8 cellular contexts compared by ENCODE assay signal in genomic region chr5:138449501-138450239, GRCh38. TPM values are rescaled to one million over a fixed set of nuclear protein-coding genes. Genes with fewer than 3 reads are reported as not detected.
DNase-seq lines count a peak whose midpoint lies in the region; ATAC-seq and TF ChIP-seq lines count a peak whose summit lies in the region.

No MANE protein-coding gene starts in this region.

- H4K91ac ChIP-seq in IMR-90 (ENCODE audit: insufficient read depth, low read depth, low read length), result 0 out of 2 replicates have a peak overlapping the region, but pooled peaks have one; percentile 18

- intact Hi-C loops in IMR-90 (cut with micrococcal nuclease), result loop anchor here (1.0 kb wide), 3 partner anchors 15 to 99 kb away; no protein-coding TSS in a partner anchor

- H4K5ac ChIP-seq in IMR-90 (ENCODE audit: low read depth, low read length), result no peak overlapping the region

- no peaks in the 10 kb centered on the region for H3K9me1 ChIP-seq in IMR-90 (ENCODE audit: insufficient read depth, low read length)

- H3K27me3 ChIP-seq in BLaER1 (no peaks in the 10 kb centered on the region), IMR-90 (ENCODE audit: control insufficient read depth, insufficient read depth, low read length) (no peaks in the 10 kb centered on the region; the same call in 1 of the 2 replicates)

- peak overlapping the region; percentile 65; the same call in 1 of the 2 replicates for H3K14ac ChIP-seq in IMR-90 (replicated peaks; ENCODE audit: low read depth, low read length)

- no peaks in the 10 kb centered on the region for H3K79me1 ChIP-seq in IMR-90 (ENCODE audit: low read depth in 1 of 2, low read length in 2 of 2)

- no peaks in the 10 kb centered on the region for H3K36me3 Mint-ChIP-seq in nephron progenitor cell (ENCODE audit: low read depth)

- H4K8ac ChIP-seq in IMR-90 (ENCODE audit: low read depth in 2 of 2, low read length in 2 of 2), result peak overlapping the region in 1 of 2 experiments; percentile 54; a peak in 1 of 4 replicates

- no peak overlapping the region for H3K4me3 ChIP-seq in BLaER1
- no peak overlapping the region for H3K4me3 ChIP-seq in IMR-90 (ENCODE audit: insufficient read depth, low read depth, low read length)

- no peak overlapping the region for H2BK20ac ChIP-seq in IMR-90 (ENCODE audit: low read depth, low read length)

- H2AK5ac ChIP-seq in IMR-90 (ENCODE audit: low read depth, low read length), result no peak overlapping the region

- no peak overlapping the region for H3K4ac ChIP-seq in IMR-90 (ENCODE audit: low read depth, low read length)

- H3K27ac ChIP-seq in BLaER1, result peak overlapping the region; percentile 27; the same call in 1 of the 2 replicates
- no peak overlapping the region for H3K27ac ChIP-seq in IMR-90 (ENCODE audit: insufficient read depth, low read length)

- dilution Hi-C loops in IMR-90 (cut with HindIII; ENCODE audit: low sequenced_read_pairs, unreplicated experiment), result no loop called here

- POLR2A ChIA-PET in IMR-90 (lab: Charles Lee; ENCODE audit: unreplicated experiment), result interaction anchor here (0.6 to 0.9 kb wide), 2 partner anchors 16 to 69 kb away, joined by 3 to 5 read pairs; no protein-coding TSS in a partner anchor

- no peak overlapping the region for H3K18ac ChIP-seq in IMR-90 (ENCODE audit: low read depth, low read length)

- H3K56ac ChIP-seq in IMR-90 (ENCODE audit: extremely low read depth, insufficient read depth, low read length), result no peak overlapping the region

- H3K36me3 ChIP-seq in BLaER1, result no peaks in the 10 kb centered on the region
- H3K36me3 ChIP-seq in IMR-90 (ENCODE audit: control insufficient read depth, insufficient read depth, low read length), result no peaks in the 10 kb centered on the region

- 0 out of 2 replicates have a peak, but pooled peaks have one; percentile 33 for TF ChIP-seq POLR2A in IMR-90 (IDR thresholded peaks at IDR 0.05; ENCODE audit: low read depth, low read length)

- TF ChIP-seq RAD21 in IMR-90 (IDR thresholded peaks at IDR 0.05; ENCODE audit: low read length), result peak; percentile 90

- H2BK120ac ChIP-seq in IMR-90 (ENCODE audit: low read depth, low read length), result no peak overlapping the region

- H3K4me1 ChIP-seq in BLaER1, result no peaks in the 10 kb centered on the region; the same call in 1 of the 2 replicates
- H3K4me1 ChIP-seq in IMR-90 (ENCODE audit: control insufficient read depth, insufficient read depth, low read length), result no peaks in the 10 kb centered on the region

- H3K4me2 ChIP-seq in BLaER1 (peak overlapping the region; percentile 53), IMR-90 (ENCODE audit: low read depth, low read length) (no peak overlapping the region; the same call in 1 of the 2 replicates)

- ATAC-seq in GM19324 (IDR thresholded peaks at IDR 0.05; ENCODE audit: low FRiP score, unreplicated experiment), result peak; percentile 55
- peak; percentile 97 for ATAC-seq in IMR-90 (ENCODE audit: low read depth)
- ATAC-seq in stimulated activated naive CD8-positive, alpha-beta T cell treated with anti-CD3 and anti-CD28 coated beads, Interleukin-15, Interleukin-2, amounts not matched to agents 100 U/mL and 50 U/mL, for 24 hours, result peak; percentile 80

- H4K20me1 ChIP-seq in BLaER1, result no peaks in the 10 kb centered on the region
- H4K20me1 ChIP-seq in IMR-90 (ENCODE audit: insufficient read depth, low read length), result no peaks in the 10 kb centered on the region

- H3K9ac ChIP-seq in BLaER1 (peak overlapping the region; percentile 38; the same call in 1 of the 2 replicates), IMR-90 (ENCODE audit: low read depth, low read length) (0 out of 2 replicates have a peak overlapping the region, but pooled peaks have one; percentile 5)

- DNase-seq in IMR-90 (peak; percentile 75), RKO (ENCODE audit: low spot score) (peak; percentile 87), fibroblast of gingiva (ENCODE audit: low read depth) (peak; percentile 68), nephron progenitor cell (peak; percentile 96)
- DNase-seq in activated T-helper 1 cell treated with anti-CD3 and anti-CD28 coated beads, Interleukin-2, amount 50 U/mL, for 16 hours (ENCODE audit: low read depth in 1 of 2, low spot score in 1 of 2), result peak; percentile 55 to 63
- DNase-seq in stimulated activated naive CD8-positive, alpha-beta T cell treated with anti-CD3 and anti-CD28 coated beads, Interleukin-15, Interleukin-2, amounts not matched to agents 100 U/mL and 50 U/mL, for 24 hours, result peak; percentile 91

- no peak overlapping the region for H2BK5ac ChIP-seq in IMR-90 (ENCODE audit: low read depth, low read length, poor library complexity, severe bottlenecking)

- WGBS in IMR-90 (ENCODE audit: extremely low coverage in 2 of 2, insufficient read length in 1 of 2), 2 experiments, result no CpG with 5 or more reads among the region's 22 CpGs

- H2AFZ ChIP-seq in IMR-90 (replicated peaks; ENCODE audit: low read length, poor library complexity), result peak overlapping the region; percentile 92

- H2BK15ac ChIP-seq in IMR-90 (ENCODE audit: low read depth, low read length), result no peak overlapping the region

- peaks cover 12% of the 10 kb centered on the region for H3K27me3 Mint-ChIP-seq in nephron progenitor cell (ENCODE audit: low read depth, poor library complexity)

- in situ Hi-C loops in IMR-90 (cut with MboI; ENCODE audit: low sequenced_read_pairs), result no loop called here

- H3K9me3 Mint-ChIP-seq in nephron progenitor cell, result no peaks in the 10 kb centered on the region

- H3K4me1 Mint-ChIP-seq in nephron progenitor cell, result peaks cover 27% of the 10 kb centered on the region

- CTCF ChIA-PET in IMR-90 (lab: Yijun Ruan, JAX), result interaction anchor here (0.7 to 1.5 kb wide), 11 partner anchors 8 to 105 kb away, joined by 3 to 10 read pairs (median 3); partner anchors contain the start of genes EGR1 and REEP2

- no peak overlapping the region for H3K23ac ChIP-seq in IMR-90 (ENCODE audit: low read depth, low read length)

- no TSS peak for BruUV-seq in IMR-90 (replicated peaks; lab: Mats Ljungman, UMichigan)

- peak; percentile 97 for TF ChIP-seq CTCF in IMR-90 (conservative IDR thresholded peaks at IDR 0.05; ENCODE audit: low read depth, low read length)
- TF ChIP-seq CTCF in nephron progenitor cell (IDR thresholded peaks at IDR 0.05), result peak; percentile 93

- peak overlapping the region; percentile 60 for H2AK9ac ChIP-seq in IMR-90 (replicated peaks; ENCODE audit: low read depth, low read length, poor library complexity)

- peak overlapping the region; percentile 62 for H3K4me3 Mint-ChIP-seq in nephron progenitor cell

- H3K9me3 ChIP-seq in BLaER1, result no peaks in the 10 kb centered on the region
- no peaks in the 10 kb centered on the region for H3K9me3 ChIP-seq in IMR-90 (ENCODE audit: control insufficient read depth, insufficient read depth, low read length)

- H3K27ac Mint-ChIP-seq in nephron progenitor cell, result no peak overlapping the region

TF ChIP-seq in IMR-90, 13 proteins besides CTCF, POLR2A, EP300 and RAD21:
- TF ChIP-seq USF2 (IDR thresholded peaks at IDR 0.05; ENCODE audit: low read depth, low read length), result no peak
- TF ChIP-seq SMC3 (IDR thresholded peaks at IDR 0.05; ENCODE audit: low read depth, low read length), result peak; percentile 79
- peak; percentile 56; the same call in 1 of the 2 replicates for TF ChIP-seq MAZ (IDR thresholded peaks at IDR 0.05; ENCODE audit: borderline replicate concordance, low read depth, low read length)

RNA-seq across cellular contexts. Expression of gene REEP2, which starts 10.8 kb away (rescaled TPM):
- total RNA-seq in IMR-90 (2012; rRNA removed), result 12.4 and 20.3 TPM in 2 replicates
- polyA plus RNA-seq in IMR-90 (2012; rRNA removed), result 17.0 and 17.1 TPM in 2 replicates
- 16.8 and 19.5 TPM in 2 replicates for polyA plus RNA-seq in IMR-90 (2012; cell fraction: cytosol; rRNA removed)
- polyA plus RNA-seq in IMR-90 (2012; cell fraction: nucleus; rRNA removed; ENCODE audit: low replicate concordance), result 50.9 and 55.6 TPM in 2 replicates

RNA-seq across cellular contexts. Expression of gene EGR1, which starts 15.6 kb away (rescaled TPM):
- total RNA-seq in IMR-90 (2012; rRNA removed), result 2.9 and 5.8 TPM in 2 replicates
- polyA plus RNA-seq in IMR-90 (2012; rRNA removed), result 104 and 180 TPM in 2 replicates
- polyA plus RNA-seq in IMR-90 (2012; cell fraction: cytosol; rRNA removed), result 91.6 and 286 TPM in 2 replicates
- polyA plus RNA-seq in IMR-90 (2012; cell fraction: nucleus; rRNA removed; ENCODE audit: low replicate concordance), result 363 and 477 TPM in 2 replicates
